ENCODE assay signal across 19 cellular contexts in genomic region chr12:228846-229200, GRCh38. TPM values are rescaled to one million over a fixed set of nuclear protein-coding genes. Genes with fewer than 3 reads are reported as not detected.
DNase-seq lines count a peak whose midpoint lies in the region; ATAC-seq and TF ChIP-seq lines count a peak whose summit lies in the region.
"Had no signal": no experiment of that assay in that cellular context is flagged by ENCODE, and none has a peak within 500 bp of the region (broad histone marks: within the 10 kb centered on the region; RNA-seq: fewer than 3 reads in every experiment).

No MANE protein-coding gene starts in this region.

- no peak overlapping the region for H3K27ac Mint-ChIP-seq in type B pancreatic cell
- no peak overlapping the region for H3K27ac Mint-ChIP-seq in stimulated activated naive B cell treated with anti-CD40 and anti-IgM and Interleukin-4, amounts not matched to agents 10 μg/mL and 1 μg/mL and 100 μg/mL, for 72 hours
- H3K27ac Mint-ChIP-seq: B cell; CD4-positive, CD25-positive, alpha-beta regulatory T cell had no signal

- no peak overlapping the region for H3K9ac ChIP-seq in neuronal stem cell (ENCODE audit: low read depth, low read length, poor library complexity)

- H3K23ac ChIP-seq in neuronal stem cell (ENCODE audit: low read depth, low read length, poor library complexity) = no peak overlapping the region

- no peaks in the 10 kb centered on the region for H3K36me3 ChIP-seq in neuronal stem cell (replicated peaks in 1 of 2; ENCODE audit: control insufficient read depth in 2 of 2, insufficient read depth in 2 of 2, low read length in 2 of 2)

- no peak overlapping the region for H4K91ac ChIP-seq in neuronal stem cell (ENCODE audit: low read depth, low read length, poor library complexity)

- H3K4me2 ChIP-seq in neuronal stem cell (ENCODE audit: insufficient read depth, low read length, poor library complexity, severe bottlenecking) = no peak overlapping the region

- no peak overlapping the region for H3K4ac ChIP-seq in neuronal stem cell (ENCODE audit: low read length)

- no peak overlapping the region for H2AFZ ChIP-seq in neuronal stem cell (ENCODE audit: low read length)

- no peak overlapping the region for H2BK15ac ChIP-seq in neuronal stem cell (ENCODE audit: low read length)

- no peak overlapping the region for H3K4me3 ChIP-seq in dorsolateral prefrontal cortex
- peak overlapping the region in 1 of 2 donors; percentile 10 for H3K4me3 ChIP-seq in neuronal stem cell (ENCODE audit: low read length in 2 of 2)

- peaks cover 42% of the 10 kb centered on the region for H3K27me3 Mint-ChIP-seq in type B pancreatic cell
- peaks cover 7 to 24% of the 10 kb centered on the region in 2 donors for H3K27me3 Mint-ChIP-seq in stimulated activated naive B cell treated with anti-CD40 and anti-IgM and Interleukin-4, amounts not matched to agents 10 μg/mL and 1 μg/mL and 100 μg/mL, for 72 hours

- no peaks in the 10 kb centered on the region for H3K79me1 ChIP-seq in neuronal stem cell (ENCODE audit: low read depth, low read length)

- no peak overlapping the region for H3K14ac ChIP-seq in neuronal stem cell (ENCODE audit: low read length)

- no peak overlapping the region for H2BK120ac ChIP-seq in neuronal stem cell (ENCODE audit: low read depth, low read length)

- H3K18ac ChIP-seq in neuronal stem cell (ENCODE audit: low read length) = peak overlapping the region; percentile 32

- H3K9me3 ChIP-seq in neuronal stem cell (replicated peaks in 1 of 2; ENCODE audit: control insufficient read depth in 2 of 2, insufficient read depth in 1 of 2, low read depth in 1 of 2, low read length in 2 of 2) = no peaks in the 10 kb centered on the region

- H3K4me1 Mint-ChIP-seq in type B pancreatic cell (ENCODE audit: unreplicated experiment) = peaks cover 8% of the 10 kb centered on the region
- no peaks in the 10 kb centered on the region for H3K4me1 Mint-ChIP-seq in stimulated activated naive B cell treated with anti-CD40 and anti-IgM and Interleukin-4, amounts not matched to agents 10 μg/mL and 1 μg/mL and 100 μg/mL, for 72 hours
- H3K4me1 Mint-ChIP-seq: B cell; CD4-positive, CD25-positive, alpha-beta regulatory T cell had no signal

- ATAC-seq in stimulated activated naive B cell treated with anti-CD40 and anti-IgM and Interleukin-4, amounts not matched to agents 10 μg/mL and 1 μg/mL and 100 μg/mL, for 72 hours (replicated peaks) = no peak

- no peak overlapping the region for H3K4me3 Mint-ChIP-seq in type B pancreatic cell
- H3K4me3 Mint-ChIP-seq in stimulated activated naive B cell treated with anti-CD40 and anti-IgM and Interleukin-4, amounts not matched to agents 10 μg/mL and 1 μg/mL and 100 μg/mL, for 72 hours = no peak overlapping the region
- H3K4me3 Mint-ChIP-seq: B cell; CD4-positive, CD25-positive, alpha-beta regulatory T cell had no signal

- no peak for TF ChIP-seq CTCF in dorsolateral prefrontal cortex (IDR thresholded peaks at IDR 0.05 in 54 of 56, conservative IDR thresholded peaks at IDR 0.05 in 2 of 56; ENCODE audit: low read depth in 1 of 56, partially characterized antibody in 56 of 56)
- TF ChIP-seq CTCF in type B pancreatic cell (conservative IDR thresholded peaks at IDR 0.05) = no peak

- WGBS in neuronal stem cell (ENCODE audit: extremely low coverage in 2 of 2, insufficient read length in 2 of 2, insufficient replicate concordance in 1 of 2), 2 donors = no CpG with 5 or more reads among the region's 3 CpGs

- no peaks in the 10 kb centered on the region for H3K9me3 Mint-ChIP-seq in type B pancreatic cell
- no peaks in the 10 kb centered on the region for H3K9me3 Mint-ChIP-seq in stimulated activated naive B cell treated with anti-CD40 and anti-IgM and Interleukin-4, amounts not matched to agents 10 μg/mL and 1 μg/mL and 100 μg/mL, for 72 hours

- H3K36me3 Mint-ChIP-seq in type B pancreatic cell = peaks cover 4% of the 10 kb centered on the region
- no peaks in the 10 kb centered on the region for H3K36me3 Mint-ChIP-seq in stimulated activated naive B cell treated with anti-CD40 and anti-IgM and Interleukin-4, amounts not matched to agents 10 μg/mL and 1 μg/mL and 100 μg/mL, for 72 hours
- H3K36me3 Mint-ChIP-seq: CD4-positive, CD25-positive, alpha-beta regulatory T cell had no signal

- H2AK5ac ChIP-seq in neuronal stem cell (ENCODE audit: low read depth, low read length) = peak overlapping the region; percentile 21

- no peak overlapping the region for H2BK5ac ChIP-seq in neuronal stem cell (ENCODE audit: low read length)

- intact Hi-C loops in dorsolateral prefrontal cortex (cut with DNase I) = no loop called here

- DNase-seq in dorsolateral prefrontal cortex = no peak
- DNase-seq in neuronal stem cell (ENCODE audit: low spot score) = no peak
- peak; percentile 50 for DNase-seq in type B pancreatic cell (ENCODE audit: extremely low spot score, unreplicated experiment)
- no peak for DNase-seq in stimulated activated naive B cell treated with anti-CD40 and anti-IgM and Interleukin-4, amounts not matched to agents 10 μg/mL and 1 μg/mL and 100 μg/mL, for 72 hours
- DNase-seq in NCI-H2171 (lab: John Stamatoyannopoulos, UW) = no peak
- no peak for DNase-seq in stimulated activated CD4-positive, alpha-beta T cell treated with anti-CD3 and anti-CD28 coated beads, Interleukin-4, amount 100 ng/mL, for 4 hours
- DNase-seq: CD4-positive, CD25-positive, alpha-beta regulatory T cell; DMS53; GOT3; KBM-7; MV-4-11; NCI-H1417 treated with DMSO at 0.1 percent for 48 hours; NCI-H1930; NCI-H446; NCI-H69; OCI-M1 had no signal

- no peaks in the 10 kb centered on the region for H3K27me3 ChIP-seq in dorsolateral prefrontal cortex
- H3K27me3 ChIP-seq in neuronal stem cell (ENCODE audit: control insufficient read depth in 3 of 3, insufficient read depth in 3 of 3, low read depth in 1 of 3, low read length in 3 of 3) = peaks cover 0 to 90% (median 0%) of the 10 kb centered on the region in 3 experiments

- H3K4me1 ChIP-seq in neuronal stem cell (ENCODE audit: control insufficient read depth in 2 of 2, insufficient read depth in 1 of 2, low read depth in 1 of 2, low read length in 2 of 2) = peaks cover 3 to 17% of the 10 kb centered on the region in 2 donors

- no peak overlapping the region for H4K8ac ChIP-seq in neuronal stem cell (ENCODE audit: low read depth, low read length)

- H3K27ac ChIP-seq in angular gyrus (ENCODE audit: low read depth, low read length) (peak overlapping the region; percentile 30), dorsolateral prefrontal cortex (peak overlapping the region in 32 of 59 donors; percentile 9 to 88 (median 54)), neuronal stem cell (replicated peaks; ENCODE audit: low read length) (no peak overlapping the region)

- H2BK12ac ChIP-seq in neuronal stem cell (ENCODE audit: low read length) = no peak overlapping the region

RNA-seq across cellular contexts. Expression of gene SLC6A12, which starts 14.9 kb away (rescaled TPM):
- total RNA-seq in dorsolateral prefrontal cortex = 100 to 1,000 TPM in 1 of 120 experiments, 10 to 100 TPM in 119; 10.8 to 211 (median 33.5) TPM
- polyA plus RNA-seq in neuronal stem cell (2013, experiment 1 of 2) = 0.18 TPM
- polyA plus RNA-seq in neuronal stem cell (2013, experiment 2 of 2) = 0.22 TPM
- total RNA-seq in type B pancreatic cell (ENCODE audit: low replicate concordance) = 2.1 and 3.0 TPM in 2 replicates
- total RNA-seq: B cell; CD4-positive, CD25-positive, alpha-beta regulatory T cell; RPMI7951 had no signal
- polyA plus RNA-seq: CD4-positive, CD25-positive, alpha-beta regulatory T cell had no signal

RNA-seq across cellular contexts. Expression of gene SLC6A13, which starts 33.8 kb away (rescaled TPM):
- total RNA-seq in dorsolateral prefrontal cortex = 10 to 100 TPM in 90 of 120 experiments, 1 to 10 TPM in 30; 4.2 to 44.4 (median 14.5) TPM
- polyA plus RNA-seq in neuronal stem cell (2013, experiment 1 of 2) = 0.08 TPM
- 0.07 TPM for polyA plus RNA-seq in neuronal stem cell (2013, experiment 2 of 2)
- total RNA-seq in type B pancreatic cell (ENCODE audit: low replicate concordance) = 5.5 and 7.0 TPM in 2 replicates
- polyA plus RNA-seq: CD4-positive, CD25-positive, alpha-beta regulatory T cell had no signal
